ENCODE assay signal across 18 cellular contexts in genomic region chr5:775960-776861, GRCh38. TPM values are rescaled to one million over a fixed set of nuclear protein-coding genes. Genes with fewer than 3 reads are reported as not detected.
DNase-seq lines count a peak whose midpoint lies in the region; ATAC-seq and TF ChIP-seq lines count a peak whose summit lies in the region.
"Had no signal": no experiment of that assay in that cellular context is flagged by ENCODE, and none has a peak within 500 bp of the region (broad histone marks: within the 10 kb centered on the region; RNA-seq: fewer than 3 reads in every experiment).

No MANE protein-coding gene starts in this region.

- WGBS in aorta, 2 donors, result 93 to 94% methylated on average over 17 to 20 of the region's 20 CpGs

- DNase-seq in left ventricle myocardium inferior (no peak), Right ventricle myocardium inferior (ENCODE audit: missing footprints) (no peak), HuH-7.5 (ENCODE audit: low spot score) (peak; percentile 3), medulla oblongata (ENCODE audit: extremely low spot score) (peak; percentile 1), aorta (peak; percentile 39 to 82), DMS79 treated with DMSO at 0.1 percent for 48 hours (lab: John Stamatoyannopoulos, UW) (no peak), upper lobe of right lung (no peak)
- DNase-seq: activated CD4-positive, alpha-beta T cell treated with anti-CD3 and anti-CD28 coated beads, Interleukin-2, amount 50 U/mL, for 1 hour; cortex of kidney; DMS153; heart right ventricle; NCI-H1417 treated with DMSO at 0.1 percent for 48 hours; stimulated activated CD8-positive, alpha-beta memory T cell treated with anti-CD3 and anti-CD28 coated beads, Interleukin-4, amount 100 ng/mL, for 48 hours; T1000 had no signal

- H3K27me3 ChIP-seq in left ventricle myocardium inferior (ENCODE audit: low read depth) (no peaks in the 10 kb centered on the region), aorta (ENCODE audit: control insufficient read depth in 1 of 2, insufficient read depth in 2 of 2, low read length in 1 of 2) (no peaks in the 10 kb centered on the region), upper lobe of right lung (no peaks in the 10 kb centered on the region)
- H3K27me3 ChIP-seq: BLaER1, heart right ventricle, tibial artery had no signal

- ATAC-seq in Right ventricle myocardium inferior (no peak), aorta (ENCODE audit: low FRiP score) (no peak), HG03521 (IDR thresholded peaks at IDR 0.05; ENCODE audit: unreplicated experiment) (no peak), upper lobe of right lung (no peak)

- intact Hi-C loops in left ventricle myocardium inferior (cut with micrococcal nuclease) (no loop called here), Right ventricle myocardium inferior (cut with DNase I) (no loop called here), aorta (cut with DNase I) (loop anchor here (5.0 kb wide), 2 partner anchors 89 to 94 kb away; no protein-coding TSS in a partner anchor), upper lobe of right lung (cut with DNase I) (no loop called here)

- peak overlapping the region; percentile 68 for H3K27ac ChIP-seq in left ventricle myocardium inferior (replicated peaks)
- no peak overlapping the region for H3K27ac ChIP-seq in aorta (ENCODE audit: low read depth in 1 of 2, low read length in 2 of 2)
- H3K27ac ChIP-seq in upper lobe of right lung, result no peak overlapping the region
- H3K27ac ChIP-seq: BLaER1, HL-60, tibial artery had no signal

- H3K9me3 ChIP-seq in left ventricle myocardium inferior (replicated peaks) (no peaks in the 10 kb centered on the region), aorta (ENCODE audit: control insufficient read depth, low read length) (no peaks in the 10 kb centered on the region), upper lobe of right lung (no peaks in the 10 kb centered on the region)
- H3K9me3 ChIP-seq: BLaER1, heart right ventricle, tibial artery had no signal

- peaks cover 39% of the 10 kb centered on the region for H3K4me1 ChIP-seq in left ventricle myocardium inferior
- no peaks in the 10 kb centered on the region for H3K4me1 ChIP-seq in aorta (ENCODE audit: control insufficient read depth in 1 of 2, insufficient read depth in 2 of 2, low read length in 2 of 2)
- H3K4me1 ChIP-seq in upper lobe of right lung, result no peaks in the 10 kb centered on the region

- TF ChIP-seq CTCF in left ventricle myocardium inferior (IDR thresholded peaks at IDR 0.05; ENCODE audit: borderline replicate concordance) (no peak), upper lobe of right lung (IDR thresholded peaks at IDR 0.05) (no peak)

- H3K4me3 ChIP-seq in left ventricle myocardium inferior (no peak overlapping the region), aorta (ENCODE audit: low read length in 2 of 2) (no peak overlapping the region), upper lobe of right lung (no peak overlapping the region)
- H3K4me3 ChIP-seq: BLaER1, heart right ventricle had no signal

- H3K36me3 ChIP-seq in left ventricle myocardium inferior (no peaks in the 10 kb centered on the region), aorta (ENCODE audit: control insufficient read depth in 1 of 2, insufficient read depth in 2 of 2, low read length in 1 of 2) (no peaks in the 10 kb centered on the region), upper lobe of right lung (no peaks in the 10 kb centered on the region)
- H3K36me3 ChIP-seq: BLaER1, tibial artery had no signal

RNA-seq across cellular contexts. Expression of gene ZDHHC11B, which starts 8.3 kb away (rescaled TPM):
- total RNA-seq in left ventricle myocardium inferior (13.4 TPM), Right ventricle myocardium inferior (14.7 TPM), aorta (10 to 100 TPM in 1 of 2 donors, 1 to 10 TPM in 1; 5.9 to 17.7 TPM), upper lobe of right lung (8.0 TPM)
- polyA plus RNA-seq in aorta, result 1 to 10 TPM; 2.0 to 4.5 TPM

Comparison
In these comparisons a context has a peak if more than half of its experiments do, and no peak if none do; other contexts are left out.
1. DNase-seq: peak in HuH-7.5 (single experiment), medulla oblongata (single experiment) and aorta (2 of 2); none in left ventricle myocardium inferior (single experiment), Right ventricle myocardium inferior (single experiment), DMS79 treated with DMSO at 0.1 percent for 48 hours (single experiment) and upper lobe of right lung (single experiment).
2. intact Hi-C loops: an anchor here in aorta (5.0 kb wide); none called in left ventricle myocardium inferior, Right ventricle myocardium inferior and upper lobe of right lung.